In the genomic region with DNA sequence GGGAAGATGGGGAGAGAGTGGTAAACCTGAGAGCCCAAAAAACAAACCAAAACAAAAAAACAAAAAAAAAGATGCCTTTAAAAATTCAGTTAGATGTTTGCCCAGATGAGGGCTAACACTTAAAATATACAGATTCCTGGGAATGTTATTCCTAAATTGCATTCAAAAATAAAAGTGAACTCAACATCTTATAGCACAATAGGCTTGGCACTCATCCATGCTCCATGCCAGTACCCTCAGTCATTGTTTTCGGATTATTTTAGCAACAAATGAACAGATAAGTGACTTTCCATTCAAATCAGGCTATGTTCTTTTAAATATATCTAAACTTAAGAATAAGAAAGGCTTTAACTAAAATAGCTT, we compare ENCODE assay signal across 9 cellular contexts. TPM values are rescaled to one million over a fixed set of nuclear protein-coding genes. Genes with fewer than 3 reads are reported as not detected.
DNase-seq lines count a peak whose midpoint lies in the region; ATAC-seq, FAIRE-seq and TF ChIP-seq lines count a peak whose summit lies in the region.
"Had no signal": no experiment of that assay in that cellular context is flagged by ENCODE, and none has a peak within 500 bp of the region (broad histone marks: within the 10 kb centered on the region; RNA-seq: fewer than 3 reads in every experiment).

No MANE protein-coding gene starts in this region.

- BruUV-seq in Panc1 (replicated peaks; lab: Mats Ljungman, UMichigan): no TSS peak

- CTCF ChIA-PET in Panc1 (lab: Charles Lee): interaction anchor here (0.8 kb wide), 1 partner anchor 238 kb away, joined by 3 read pairs; no protein-coding TSS in a partner anchor

- H3K4me1 ChIP-seq in Panc1 (ENCODE audit: control insufficient read depth, insufficient read depth, low read length): peaks cover 37% of the 10 kb centered on the region
- H3K4me1 ChIP-seq in rectal smooth muscle tissue (ENCODE audit: control insufficient read depth, insufficient read depth, low read length): peaks cover 43% of the 10 kb centered on the region

- POLR2A ChIA-PET in Panc1 (lab: Charles Lee): no interaction called here

- TF ChIP-seq CTCF in GM12864 (IDR thresholded peaks at IDR 0.05; ENCODE audit: low read depth, low read length, missing control alignments): no peak
- TF ChIP-seq CTCF in Panc1 (IDR thresholded peaks at IDR 0.05): no peak

- no peak overlapping the region for H3K9ac ChIP-seq in rectal smooth muscle tissue (ENCODE audit: low read length)

- H3K4me3 ChIP-seq in GM12864 (ENCODE audit: low read depth, low read length) (peak overlapping the region; percentile 73), Panc1 (ENCODE audit: low read depth in 2 of 2, low read length in 2 of 2) (peak overlapping the region; percentile 25 to 69; a peak in 3 of 4 replicates), rectal smooth muscle tissue (ENCODE audit: low read length) (peak overlapping the region; percentile 81)

- ATAC-seq in Panc1: no peak
- no peak for ATAC-seq in GM18907 (IDR thresholded peaks at IDR 0.05; ENCODE audit: unreplicated experiment)

- no peaks in the 10 kb centered on the region for H3K9me3 ChIP-seq in Panc1 (ENCODE audit: control insufficient read depth, insufficient read depth, low read depth, low read length)

- peak overlapping the region; percentile 86 for H3K27ac ChIP-seq in Panc1 (ENCODE audit: low read length)
- peak overlapping the region; percentile 91 for H3K27ac ChIP-seq in epithelial cell of prostate
- H3K27ac ChIP-seq in rectal smooth muscle tissue (ENCODE audit: low read depth, low read length): peak overlapping the region; percentile 87

- DNase-seq in GM12864 (ENCODE audit: low read depth): no peak
- no peak for DNase-seq in Panc1 (ENCODE audit: low read depth, low spot score)
- DNase-seq in epithelial cell of prostate (ENCODE audit: low read depth, low spot score): no peak
- DNase-seq in activated CD4-positive, CD25-positive, alpha-beta regulatory T cell (lab: John Stamatoyannopoulos, UW): no peak
- DNase-seq in NCI-H510A (lab: John Stamatoyannopoulos, UW): no peak
- no peak for DNase-seq in GM19239 (ENCODE audit: insufficient read length, low spot score)
- DNase-seq: NCI-H748 treated with DMSO at 0.1 percent for 48 hours had no signal

- no peak for FAIRE-seq in GM19239 (lab: Jason Lieb, UNC)

- H3K36me3 ChIP-seq in Panc1 (ENCODE audit: control insufficient read depth, insufficient read depth, low read length) (no peaks in the 10 kb centered on the region; the same call in 1 of the 2 replicates), rectal smooth muscle tissue (ENCODE audit: control insufficient read depth, insufficient read depth, low read length) (no peaks in the 10 kb centered on the region)

- intact Hi-C loops in Panc1 (cut with micrococcal nuclease; ENCODE audit: unreplicated experiment): no loop called here

- in situ Hi-C loops in Panc1 (cut with HindIII; ENCODE audit: low pct_unique_long_range_greater_than_20kb, low sequenced_read_pairs): no loop called here

- H3K27me3 ChIP-seq in Panc1 (ENCODE audit: control insufficient read depth, insufficient read depth, low read length) (no peaks in the 10 kb centered on the region), rectal smooth muscle tissue (ENCODE audit: control insufficient read depth, insufficient read depth, low read length) (no peaks in the 10 kb centered on the region)

RNA-seq across cellular contexts. Expression of a gene that starts 3.7 kb away (rescaled TPM):
- 131 TPM for total RNA-seq in Panc1 (2021; ENCODE audit: unreplicated experiment)
- 103 TPM for polyA plus RNA-seq in Panc1 (2012; ENCODE audit: insufficient read length)
